ENCODE assay signal across 8 cellular contexts in the genomic region with DNA sequence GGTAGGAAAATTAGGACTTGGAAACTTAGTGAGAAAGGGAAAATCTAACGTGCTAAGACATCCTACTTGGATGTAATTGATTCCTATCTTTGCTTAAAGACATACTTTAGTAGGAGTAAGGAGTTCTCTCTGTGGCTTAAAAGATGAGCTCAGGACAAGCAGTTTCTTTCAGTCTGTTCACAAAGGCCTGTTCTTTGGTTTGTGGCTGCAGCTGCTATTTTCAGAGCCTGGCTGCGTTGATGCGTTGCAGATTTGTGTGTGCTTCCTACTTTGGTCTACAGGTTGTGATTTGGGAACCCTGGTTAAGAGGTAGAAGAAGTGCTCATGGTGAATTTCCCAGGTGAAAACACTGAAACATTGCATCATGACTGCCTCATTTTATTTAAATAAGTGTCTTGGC. TPM values are rescaled to one million over a fixed set of nuclear protein-coding genes. Genes with fewer than 3 reads are reported as not detected.
A peak's percentile ranks its signal among the peaks of the same experiment; 100 is the strongest.
DNase-seq lines count a peak whose midpoint lies in the region; ATAC-seq lines count a peak whose summit lies in the region.
"Not testable (repeated sequence)": the region's sequence is repeated elsewhere in the genome, so short reads cannot be mapped to it uniquely, and the experiment has no call there.

No MANE protein-coding gene starts in this region.

- in situ Hi-C loops in SK-MEL-5 (cut with HindIII; ENCODE audit: low pct_unique_long_range_greater_than_20kb, low sequenced_read_pairs), result not testable (repeated sequence)

- ATAC-seq in GM18502 (IDR thresholded peaks at IDR 0.05; ENCODE audit: poor library complexity, unreplicated experiment) (peak; percentile 60), GM19328 (IDR thresholded peaks at IDR 0.05; ENCODE audit: unreplicated experiment) (peak; percentile 46), GM21529 (IDR thresholded peaks at IDR 0.05; ENCODE audit: unreplicated experiment) (peak; percentile 68), HG02884 (IDR thresholded peaks at IDR 0.05; ENCODE audit: unreplicated experiment) (peak; percentile 47), HG03354 (IDR thresholded peaks at IDR 0.05; ENCODE audit: poor library complexity, severe bottlenecking, unreplicated experiment) (peak; percentile 69)

- DNase-seq in Ammon's horn (ENCODE audit: low spot score), result peak; percentile 14
- DNase-seq in SK-MEL-5 (ENCODE audit: low read depth, low spot score), result peak; percentile 63
- DNase-seq in myocyte (ENCODE audit: low read depth), result peak; percentile 14

RNA-seq across cellular contexts. Expression of a gene that starts 24.5 kb away (rescaled TPM):
- 54.4 and 57.2 TPM in 2 replicates for total RNA-seq in SK-MEL-5 (2014; rRNA removed; shearing (Covaris generic))
- polyA plus RNA-seq in SK-MEL-5 (2015; cell fraction: cytosol; rRNA removed), result 40.2 and 42.9 TPM in 2 replicates
- 34.8 and 37.7 TPM in 2 replicates for polyA plus RNA-seq in SK-MEL-5 (2015; cell fraction: nucleus; rRNA removed)
- 51.4 and 71.1 TPM in 2 replicates for total RNA-seq in myocyte
- 26.3 TPM for polyA plus RNA-seq in myocyte (2012)

RNA-seq across cellular contexts. Expression of a gene that starts 30.4 kb away (rescaled TPM):
- total RNA-seq in SK-MEL-5 (2014; rRNA removed; shearing (Covaris generic)), result 41.3 and 43.7 TPM in 2 replicates
- 26.5 and 30.4 TPM in 2 replicates for polyA plus RNA-seq in SK-MEL-5 (2015; cell fraction: cytosol; rRNA removed)
- polyA plus RNA-seq in SK-MEL-5 (2015; cell fraction: nucleus; rRNA removed), result 12.8 and 24.6 TPM in 2 replicates
- total RNA-seq in myocyte, result 23.5 and 26.1 TPM in 2 replicates
- 19.5 TPM for polyA plus RNA-seq in myocyte (2012)

Comparison
In these comparisons a context has a peak if more than half of its experiments do, and no peak if none do; other contexts are left out.
1. Peak in every context shown above with its lines: DNase-seq and ATAC-seq.